ENCODE assay signal across 8 cellular contexts in genomic region chr16:8962393-8963009, GRCh38. TPM values are rescaled to one million over a fixed set of nuclear protein-coding genes. Genes with fewer than 3 reads are reported as not detected.
DNase-seq lines count a peak whose midpoint lies in the region; ATAC-seq, FAIRE-seq and TF ChIP-seq lines count a peak whose summit lies in the region.

No MANE protein-coding gene starts in this region.

- H3K9me3 ChIP-seq in cardiac muscle cell (ENCODE audit: low read depth) (no peaks in the 10 kb centered on the region), IMR-90 (ENCODE audit: control insufficient read depth, insufficient read depth, low read length) (no peaks in the 10 kb centered on the region), endothelial cell of umbilical vein (replicated peaks; ENCODE audit: control insufficient read depth, insufficient read depth, low read length) (no peaks in the 10 kb centered on the region), neuron (ENCODE audit: low read length) (no peaks in the 10 kb centered on the region)

- H3K14ac ChIP-seq in IMR-90 (replicated peaks; ENCODE audit: low read depth, low read length) = 0 out of 2 replicates have a peak overlapping the region, but pooled peaks have one; percentile 1

- H3K23ac ChIP-seq in IMR-90 (ENCODE audit: low read depth, low read length) = peak overlapping the region; percentile 29

- peak overlapping the region; percentile 13; the same call in 1 of the 2 replicates for H2AK5ac ChIP-seq in IMR-90 (ENCODE audit: low read depth, low read length)

- 0% methylated on average over 24 of the region's 50 CpGs; no CpG with 5 or more reads in 1 of the 2 experiments for WGBS in IMR-90 (ENCODE audit: extremely low coverage in 2 of 2, insufficient read length in 1 of 2), 2 experiments

- H4K20me1 ChIP-seq in IMR-90 (ENCODE audit: insufficient read depth, low read length) = peaks cover 53% of the 10 kb centered on the region
- peaks cover 3% of the 10 kb centered on the region for H4K20me1 ChIP-seq in endothelial cell of umbilical vein (replicated peaks; ENCODE audit: control insufficient read depth, extremely low read depth, insufficient read depth, low read length)

- dilution Hi-C loops in IMR-90 (cut with HindIII; ENCODE audit: low sequenced_read_pairs, unreplicated experiment) (no loop called here), endothelial cell of umbilical vein (cut with MboI; ENCODE audit: extremely low pct_ligation_motif_present, low sequenced_read_pairs) (no loop called here)

- peak overlapping the region; percentile 77 for H3K27ac Mint-ChIP-seq in activated CD8-positive, alpha-beta T cell treated with anti-CD3 and anti-CD28 coated beads for 36 hours

- H3K4me3 Mint-ChIP-seq in activated CD8-positive, alpha-beta T cell treated with anti-CD3 and anti-CD28 coated beads for 36 hours = peak overlapping the region; percentile 83

- H3K27ac ChIP-seq in cardiac muscle cell (peak overlapping the region; percentile 67), IMR-90 (ENCODE audit: insufficient read depth, low read length) (peak overlapping the region; percentile 12; the same call in 1 of the 2 replicates), endothelial cell of umbilical vein (ENCODE audit: insufficient read depth, low read depth, low read length) (peak overlapping the region; percentile 51)

- H2BK20ac ChIP-seq in IMR-90 (ENCODE audit: low read depth, low read length) = no peak overlapping the region

- H3K4me3 ChIP-seq in cardiac muscle cell = peak overlapping the region; percentile 91
- peak overlapping the region; percentile 72 for H3K4me3 ChIP-seq in IMR-90 (ENCODE audit: insufficient read depth, low read depth, low read length)
- peak overlapping the region; percentile 45 to 82 (median 55) for H3K4me3 ChIP-seq in endothelial cell of umbilical vein (replicated peaks in 1 of 3; ENCODE audit: insufficient read depth in 1 of 3, low read depth in 1 of 3, low read length in 3 of 3)
- H3K4me3 ChIP-seq in neuron (ENCODE audit: low read length) = peak overlapping the region; percentile 94

- peak overlapping the region; percentile 8; the same call in 1 of the 2 replicates for H3K56ac ChIP-seq in IMR-90 (ENCODE audit: extremely low read depth, insufficient read depth, low read length)

- FAIRE-seq in endothelial cell of umbilical vein (lab: Jason Lieb, UNC) (no peak), RCC 7860 (lab: Jason Lieb, UNC) (no peak)

- BruUV-seq in IMR-90 (replicated peaks; lab: Mats Ljungman, UMichigan) (no TSS peak), endothelial cell of umbilical vein (replicated peaks; lab: Mats Ljungman, UMichigan) (no TSS peak)

- peaks cover 28% of the 10 kb centered on the region for H3K9me1 ChIP-seq in IMR-90 (ENCODE audit: insufficient read depth, low read length)
- peaks cover 4% of the 10 kb centered on the region for H3K9me1 ChIP-seq in endothelial cell of umbilical vein (replicated peaks; ENCODE audit: control insufficient read depth, extremely low read depth, insufficient read depth, low read length)

- no peak overlapping the region for H4K8ac ChIP-seq in IMR-90 (ENCODE audit: low read depth in 2 of 2, low read length in 2 of 2)

- H3K4me2 ChIP-seq in IMR-90 (ENCODE audit: low read depth, low read length) = peak overlapping the region; percentile 99
- H3K4me2 ChIP-seq in endothelial cell of umbilical vein (ENCODE audit: insufficient read depth, low read length) = peak overlapping the region; percentile 94

- no peak for ATAC-seq in Right ventricle myocardium superior (ENCODE audit: poor library complexity)
- no peak for ATAC-seq in IMR-90 (ENCODE audit: low read depth)
- ATAC-seq in activated CD8-positive, alpha-beta T cell treated with anti-CD3 and anti-CD28 coated beads for 36 hours = peak; percentile 18

- peaks cover 14% of the 10 kb centered on the region for H3K36me3 Mint-ChIP-seq in activated CD8-positive, alpha-beta T cell treated with anti-CD3 and anti-CD28 coated beads for 36 hours (ENCODE audit: low read depth)

- no peak overlapping the region for H2BK5ac ChIP-seq in IMR-90 (ENCODE audit: low read depth, low read length, poor library complexity, severe bottlenecking)

- no peak overlapping the region for H4K91ac ChIP-seq in IMR-90 (ENCODE audit: insufficient read depth, low read depth, low read length)

- no peaks in the 10 kb centered on the region for H3K27me3 Mint-ChIP-seq in activated CD8-positive, alpha-beta T cell treated with anti-CD3 and anti-CD28 coated beads for 36 hours

- CTCF ChIA-PET in IMR-90 (lab: Yijun Ruan, JAX) (no interaction called here), endothelial cell of umbilical vein (lab: Charles Lee) (interaction anchor here (1.2 kb wide), 2 partner anchors 46 to 116 kb away, joined by 3 to 8 read pairs; no protein-coding TSS in a partner anchor)
- CTCF ChIA-PET in activated CD8-positive, alpha-beta T cell treated with anti-CD3 and anti-CD28 coated beads for 36 hours (lab: Charles Lee) = interaction anchor here (1.1 kb wide), 1 partner anchor 112 kb away, joined by 3 read pairs; no protein-coding TSS in a partner anchor

- H3K18ac ChIP-seq in IMR-90 (ENCODE audit: low read depth, low read length) = no peak overlapping the region

- H3K79me1 ChIP-seq in IMR-90 (ENCODE audit: low read depth in 1 of 2, low read length in 2 of 2) = peaks cover 0 to 47% of the 10 kb centered on the region in 2 experiments; a peak in 2 of 4 replicates

- TF ChIP-seq POLR2A in IMR-90 (IDR thresholded peaks at IDR 0.05; ENCODE audit: low read depth, low read length) = no peak
- no peak for TF ChIP-seq POLR2A in endothelial cell of umbilical vein (IDR thresholded peaks at IDR 0.05; ENCODE audit: low read depth, low read length)

- POLR2A ChIA-PET in IMR-90 (lab: Charles Lee; ENCODE audit: unreplicated experiment) (no interaction called here), endothelial cell of umbilical vein (lab: Charles Lee) (no interaction called here)
- POLR2A ChIA-PET in activated CD8-positive, alpha-beta T cell treated with anti-CD3 and anti-CD28 coated beads for 36 hours (lab: Charles Lee) = interaction anchor here (0.6 to 2.3 kb wide), 5 partner anchors 12 to 1978 kb away, joined by 3 to 7 read pairs (median 3); no protein-coding TSS in a partner anchor

- in situ Hi-C loops in IMR-90 (cut with MboI; ENCODE audit: low sequenced_read_pairs) = loop anchor here (10.0 kb wide), 1 partner anchor 132 kb away; the partner anchor contains the start of gene HAPSTR1

- H3K79me2 ChIP-seq in endothelial cell of umbilical vein (ENCODE audit: control insufficient read depth, insufficient read depth, low read length) = peaks cover 56% of the 10 kb centered on the region

- H3K27me3 ChIP-seq in cardiac muscle cell (no peaks in the 10 kb centered on the region), IMR-90 (ENCODE audit: control insufficient read depth, insufficient read depth, low read length) (no peaks in the 10 kb centered on the region), endothelial cell of umbilical vein (ENCODE audit: control insufficient read depth in 2 of 2, insufficient read depth in 2 of 2, low read length in 2 of 2) (no peaks in the 10 kb centered on the region), neuron (ENCODE audit: insufficient read depth, low read length) (no peaks in the 10 kb centered on the region)

- H3K36me3 ChIP-seq in cardiac muscle cell (no peaks in the 10 kb centered on the region), IMR-90 (ENCODE audit: control insufficient read depth, insufficient read depth, low read length) (no peaks in the 10 kb centered on the region), endothelial cell of umbilical vein (ENCODE audit: control insufficient read depth in 2 of 2, extremely low read depth in 1 of 2, insufficient read depth in 2 of 2, low read length in 2 of 2) (no peaks in the 10 kb centered on the region), neuron (ENCODE audit: insufficient read depth, low read length) (no peaks in the 10 kb centered on the region)

- H2BK15ac ChIP-seq in IMR-90 (ENCODE audit: low read depth, low read length) = no peak overlapping the region

- no peak for TF ChIP-seq RAD21 in IMR-90 (IDR thresholded peaks at IDR 0.05; ENCODE audit: low read length)

- H4K5ac ChIP-seq in IMR-90 (ENCODE audit: low read depth, low read length) = no peak overlapping the region

- H3K4ac ChIP-seq in IMR-90 (ENCODE audit: low read depth, low read length) = peak overlapping the region; percentile 19; the same call in 1 of the 2 replicates

- peak overlapping the region; percentile 87 for H2AK9ac ChIP-seq in IMR-90 (replicated peaks; ENCODE audit: low read depth, low read length, poor library complexity)

- no peaks in the 10 kb centered on the region for H3K9me3 Mint-ChIP-seq in activated CD8-positive, alpha-beta T cell treated with anti-CD3 and anti-CD28 coated beads for 36 hours

- H3K9ac ChIP-seq in IMR-90 (ENCODE audit: low read depth, low read length) = peak overlapping the region; percentile 76
- H3K9ac ChIP-seq in endothelial cell of umbilical vein (replicated peaks; ENCODE audit: extremely low read depth, insufficient read depth, low read length) = peak overlapping the region; percentile 89

- intact Hi-C loops in Right ventricle myocardium superior (cut with DNase I) = no loop called here
- intact Hi-C loops in IMR-90 (cut with micrococcal nuclease) = loop anchor here (1.0 to 5.0 kb wide), 5 partner anchors 12 to 145 kb away; partner anchors contain the start of gene HAPSTR1
- intact Hi-C loops in activated CD8-positive, alpha-beta T cell treated with anti-CD3 and anti-CD28 coated beads for 36 hours (cut with micrococcal nuclease) = loop anchor here (5.0 kb wide), 1 partner anchor 130 kb away; the partner anchor contains the start of gene HAPSTR1
- intact Hi-C loops in endothelial cell of umbilical vein (cut with micrococcal nuclease) = loop anchor here (1.0 to 5.0 kb wide), 2 partner anchors 85 to 129 kb away; partner anchors contain the start of gene HAPSTR1

- DNase-seq in cardiac muscle cell (ENCODE audit: low read depth in 1 of 2, low spot score in 1 of 2) (peak in 1 of 2 donors; percentile 42), Right ventricle myocardium superior (no peak), IMR-90 (no peak), endothelial cell of umbilical vein (ENCODE audit: low read depth, low spot score) (peak; percentile 22), DMS114 treated with DMSO at 0.1 percent for 48 hours (lab: John Stamatoyannopoulos, UW; ENCODE audit: unreplicated experiment) (no peak), RCC 7860 (ENCODE audit: low spot score) (no peak)
- peak; percentile 74 for DNase-seq in activated CD8-positive, alpha-beta T cell treated with anti-CD3 and anti-CD28 coated beads for 36 hours

- H3K4me1 ChIP-seq in cardiac muscle cell (ENCODE audit: low read depth) = peaks cover 38% of the 10 kb centered on the region
- H3K4me1 ChIP-seq in IMR-90 (ENCODE audit: control insufficient read depth, insufficient read depth, low read length) = peaks cover 29% of the 10 kb centered on the region
- peaks cover 48% of the 10 kb centered on the region for H3K4me1 ChIP-seq in endothelial cell of umbilical vein (ENCODE audit: control insufficient read depth, extremely low read depth, insufficient read depth, low read length)
- peaks cover 44% of the 10 kb centered on the region for H3K4me1 ChIP-seq in neuron (ENCODE audit: insufficient read depth, low read length)

- no peak overlapping the region for H2BK120ac ChIP-seq in IMR-90 (ENCODE audit: low read depth, low read length)

- peaks cover 40% of the 10 kb centered on the region for H3K4me1 Mint-ChIP-seq in activated CD8-positive, alpha-beta T cell treated with anti-CD3 and anti-CD28 coated beads for 36 hours (ENCODE audit: low read depth)

- H2AFZ ChIP-seq in IMR-90 (replicated peaks; ENCODE audit: low read length, poor library complexity) (peak overlapping the region; percentile 28), endothelial cell of umbilical vein (ENCODE audit: low read depth, low read length) (no peak overlapping the region), neuron (ENCODE audit: low read depth, low read length) (no peak overlapping the region)

- TF ChIP-seq CTCF in cardiac muscle cell (IDR thresholded peaks at IDR 0.05; ENCODE audit: low read depth, low read length) (no peak), IMR-90 (conservative IDR thresholded peaks at IDR 0.05; ENCODE audit: low read depth, low read length) (no peak), endothelial cell of umbilical vein (IDR thresholded peaks at IDR 0.05; ENCODE audit: extremely low read depth in 1 of 2, insufficient read depth in 1 of 2, low read depth in 1 of 2, low read length in 2 of 2) (no peak)
- no peak for TF ChIP-seq CTCF in activated CD8-positive, alpha-beta T cell treated with anti-CD3 and anti-CD28 coated beads for 36 hours (IDR thresholded peaks at IDR 0.05)

RNA-seq across cellular contexts. Expression of gene USP7, which starts 1.2 kb away (rescaled TPM):
- 41.4 and 77.0 TPM in 2 replicates for total RNA-seq in cardiac muscle cell
- polyA plus RNA-seq in cardiac muscle cell = 45.1 and 69.8 TPM in 2 replicates
- total RNA-seq in Right ventricle myocardium superior = 62.4 TPM
- total RNA-seq in IMR-90 (2012; rRNA removed) = 28.3 and 45.8 TPM in 2 replicates
- polyA plus RNA-seq in IMR-90 (2012; rRNA removed) = 13.9 and 17.8 TPM in 2 replicates
- 3.1 and 3.8 TPM in 2 replicates for polyA plus RNA-seq in IMR-90 (2012; cell fraction: cytosol; rRNA removed)
- polyA plus RNA-seq in IMR-90 (2012; cell fraction: nucleus; rRNA removed; ENCODE audit: low replicate concordance) = 10.5 and 40.9 TPM in 2 replicates
- 100 to 1,000 TPM; 155 to 163 TPM for total RNA-seq in activated CD8-positive, alpha-beta T cell treated with anti-CD3 and anti-CD28 coated beads for 36 hours
- total RNA-seq in endothelial cell of umbilical vein = 130 and 138 TPM in 2 replicates
- polyA plus RNA-seq in endothelial cell of umbilical vein = 12.3 and 17.7 TPM in 2 replicates
- polyA plus RNA-seq in endothelial cell of umbilical vein (2011; cell fraction: cytosol; rRNA removed) = 14.4 and 15.5 TPM in 2 replicates
- polyA plus RNA-seq in endothelial cell of umbilical vein (2011; cell fraction: nucleus; rRNA removed) = 96.4 and 103 TPM in 2 replicates
- polyA plus RNA-seq in endothelial cell of umbilical vein (2012) = 84.4 and 115 TPM in 2 replicates
- polyA minus RNA-seq in endothelial cell of umbilical vein = 116 and 129 TPM in 2 replicates
- 21.5 TPM for polyA minus RNA-seq in endothelial cell of umbilical vein (2011; cell fraction: cytosol; rRNA and poly(A)+ RNA removed)
- polyA minus RNA-seq in endothelial cell of umbilical vein (2011; cell fraction: nucleus; rRNA and poly(A)+ RNA removed) = 144 and 192 TPM in 2 replicates

Comparison
In these comparisons a context has a peak if more than half of its experiments do, and no peak if none do; other contexts are left out.
1. DNase-seq: peak in activated CD8-positive, alpha-beta T cell treated with anti-CD3 and anti-CD28 coated beads for 36 hours (single experiment) and endothelial cell of umbilical vein (single experiment); none in Right ventricle myocardium superior (single experiment), IMR-90 (single experiment), DMS114 treated with DMSO at 0.1 percent for 48 hours (single experiment) and RCC 7860 (single experiment).
2. H3K27ac ChIP-seq: peak in every context shown above with its lines; median percentile 67 in cardiac muscle cell; 51 in endothelial cell of umbilical vein; 12 in IMR-90.
3. Peak in every context shown above with its lines, with median percentiles within 50 percentile points of each other: H3K4me3 ChIP-seq.